Comparison of ENCODE assay signal across 1 cellular context in genomic region chr1:154431586-154432373, GRCh38.
TF ChIP-seq lines count a peak whose summit lies in the region.

No MANE protein-coding gene starts in this region.

TF ChIP-seq in K562, 482 proteins besides CTCF, POLR2A, EP300 and RAD21 (continued from another document and continues in another):
- TF ChIP-seq MGA (IDR thresholded peaks at IDR 0.05) (no peak), ID3 (CRISPR knock-in tag; IDR thresholded peaks at IDR 0.05) (no peak), ID3 (tag; IDR thresholded peaks at IDR 0.05) (no peak), CHAMP1 (IDR thresholded peaks at IDR 0.05) (no peak), CCAR2 (IDR thresholded peaks at IDR 0.05; ENCODE audit: low read depth, low read length) (no peak), CHD7 (IDR thresholded peaks at IDR 0.05; ENCODE audit: low read depth, low read length) (no peak), ZNF431 (CRISPR knock-in tag; IDR thresholded peaks at IDR 0.05) (no peak), ZBTB49 (CRISPR knock-in tag; IDR thresholded peaks at IDR 0.05; ENCODE audit: borderline replicate concordance) (no peak), NELFE (IDR thresholded peaks at IDR 0.05; ENCODE audit: insufficient read depth, insufficient read length) (no peak), KAT7 (CRISPR knock-in tag; IDR thresholded peaks at IDR 0.05; ENCODE audit: borderline replicate concordance) (no peak), NFATC3 (IDR thresholded peaks at IDR 0.05) (no peak), ZNF146 (CRISPR knock-in tag; IDR thresholded peaks at IDR 0.05; ENCODE audit: unreplicated experiment) (no peak), THRB (CRISPR knock-in tag; conservative IDR thresholded peaks at IDR 0.05) (no peak), GABPA (tag; conservative IDR thresholded peaks at IDR 0.05; ENCODE audit: low read depth) (0 out of 2 replicates have a peak, but pooled peaks have one; percentile 10), CTBP1 (IDR thresholded peaks at IDR 0.05; ENCODE audit: borderline replicate concordance) (peak; percentile 85)
